ENCODE assay signal across 8 cellular contexts in genomic region chr12:42238240-42239140, GRCh38. TPM values are rescaled to one million over a fixed set of nuclear protein-coding genes. Genes with fewer than 3 reads are reported as not detected.
A peak's percentile ranks its signal among the peaks of the same experiment; 100 is the strongest.
DNase-seq lines count a peak whose midpoint lies in the region; ATAC-seq and TF ChIP-seq lines count a peak whose summit lies in the region.

TSS of gene YAF2 (minus strand) at chr12:42238248. CDS start at chr12:42238180, 68 bp downstream.

- H3K9me3 ChIP-seq in hepatocyte (ENCODE audit: low read depth) = no peaks in the 10 kb centered on the region

- in situ Hi-C loops in astrocyte of the cerebellum (cut with HindIII; ENCODE audit: low sequenced_read_pairs) = no loop called here

- DNase-seq in NCI-H146 (lab: John Stamatoyannopoulos, UW) = peak; percentile 95
- DNase-seq in T-helper 9 cell = peak; percentile 84
- peak; percentile 55 for DNase-seq in astrocyte of the cerebellum (ENCODE audit: low read depth)
- DNase-seq in hepatocyte (ENCODE audit: low spot score) = peak; percentile 96
- DNase-seq in retina = peak; percentile 80
- DNase-seq in OCI-M2 (lab: John Stamatoyannopoulos, UW; ENCODE audit: unreplicated experiment) = no peak

- 6% methylated on average over 38 of the region's 69 CpGs for WGBS in hepatocyte (ENCODE audit: low lambda C conversion rate, missing lambda C conversion rate)

- H3K4me3 ChIP-seq in astrocyte of the cerebellum (ENCODE audit: low read depth, low read length) = peak within 1 kb of the TSS; percentile 63
- H3K4me3 ChIP-seq in hepatocyte = peak within 1 kb of the TSS; percentile 86

- peak within 1 kb of the TSS; percentile 95 for H2AFZ ChIP-seq in hepatocyte

- H3K9me2 ChIP-seq in hepatocyte (replicated peaks; ENCODE audit: insufficient read depth) = no peaks in the 10 kb centered on the region

- H3K4me1 ChIP-seq in hepatocyte (ENCODE audit: insufficient read depth) = peaks cover 14% of the 10 kb centered on the region

- peak within 1 kb of the TSS; percentile 98 for H3K27ac ChIP-seq in hepatocyte

- peaks cover 39% of the 10 kb centered on the region for H3K79me2 ChIP-seq in hepatocyte

- H3K4me2 ChIP-seq in hepatocyte = peak within 1 kb of the TSS; percentile 89

- no peaks in the 10 kb centered on the region for H3K27me3 ChIP-seq in hepatocyte

- TF ChIP-seq CTCF in astrocyte of the cerebellum (IDR thresholded peaks at IDR 0.05; ENCODE audit: low read depth, low read length, missing control alignments) = no peak
- TF ChIP-seq CTCF in hepatocyte (IDR thresholded peaks at IDR 0.05; ENCODE audit: poor library complexity) = no peak

- H3K36me3 ChIP-seq in hepatocyte (replicated peaks; ENCODE audit: insufficient read depth, low read depth) = no peaks in the 10 kb centered on the region

- H4K20me1 ChIP-seq in hepatocyte (ENCODE audit: insufficient read depth, poor library complexity, severe bottlenecking) = peaks cover 10% of the 10 kb centered on the region

- peak; percentile 87 for ATAC-seq in GM18498 (IDR thresholded peaks at IDR 0.05; ENCODE audit: unreplicated experiment)
- ATAC-seq in HG02798 (IDR thresholded peaks at IDR 0.05; ENCODE audit: poor library complexity, unreplicated experiment) = peak; percentile 83

RNA-seq across cellular contexts. Expression of gene YAF2, which starts in this region (rescaled TPM):
- 21.4 and 35.5 TPM in 2 replicates for total RNA-seq in hepatocyte
- 15.3 and 19.6 TPM in 2 replicates for polyA plus RNA-seq in hepatocyte
